In the genomic region with DNA sequence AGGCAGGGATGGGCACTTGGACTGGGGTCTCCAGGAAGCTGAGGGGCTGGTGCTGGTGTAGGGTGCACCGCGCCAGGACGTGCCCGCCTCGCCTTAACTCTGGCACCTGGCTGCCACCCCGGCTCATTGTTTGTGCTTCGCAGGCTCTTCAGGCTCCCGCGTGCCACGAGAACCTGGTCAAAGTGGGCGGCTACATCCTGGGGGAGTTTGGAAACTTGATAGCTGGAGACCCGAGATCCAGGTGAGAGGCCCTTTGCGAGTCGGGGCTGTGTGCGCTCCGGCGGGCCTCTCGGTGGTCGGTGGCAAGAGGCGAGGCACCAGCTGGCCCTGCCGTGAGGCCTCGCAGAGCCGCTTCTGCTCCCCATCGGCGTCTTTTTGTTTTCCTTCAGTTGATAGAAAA, we compare ENCODE assay signal across 20 cellular contexts. TPM values are rescaled to one million over a fixed set of nuclear protein-coding genes. Genes with fewer than 3 reads are reported as not detected.
"Had no signal": no experiment of that assay in that cellular context is flagged by ENCODE, and none has a peak within 500 bp of the region (broad histone marks: within the 10 kb centered on the region; RNA-seq: fewer than 3 reads in every experiment).

No MANE protein-coding gene starts in this region.

- H3K9me3 ChIP-seq: MG63, SJCRH30 had no signal

- H3K4me1 ChIP-seq: SJCRH30 had no signal

- H3K4me3 ChIP-seq: MG63, SJCRH30 had no signal

- ATAC-seq: SK-N-SH treated with all-trans-retinoic acid at 6 μM for 48 hours had no signal

- H3K27ac ChIP-seq: SJCRH30 had no signal

- DNase-seq: Karpas-422, KG1, MG63, NCI-H1092 treated with DMSO at 0.1 percent for 48 hours, NCI-H1417 treated with DMSO at 0.1 percent for 48 hours, NCI-H146, NCI-H1694 treated with DMSO at 0.1 percent for 48 hours, NCI-H1930, NCI-H2081, NCI-H2107, NCI-H226, NCI-H446, NCI-H524 treated with DMSO at 0.1 percent for 48 hours, NCI-H69, NCI-H774, RPMI8226, SHP77 treated with DMSO at 0.1 percent for 48 hours, SJCRH30, T-helper 1 cell had no signal

- H3K27me3 ChIP-seq: MG63, SJCRH30 had no signal

RNA-seq across cellular contexts. Expression of a gene that starts 43.4 kb away (rescaled TPM):
- total RNA-seq: SJCRH30 had no signal
